31 cellular contexts compared by ENCODE assay signal in genomic region chr7:123687727-123688126, GRCh38. TPM values are rescaled to one million over a fixed set of nuclear protein-coding genes. Genes with fewer than 3 reads are reported as not detected.
"Had no signal": no experiment of that assay in that cellular context is flagged by ENCODE, and none has a peak within 500 bp of the region (broad histone marks: within the 10 kb centered on the region; RNA-seq: fewer than 3 reads in every experiment).

No MANE protein-coding gene starts in this region.

- H3K36me3 ChIP-seq: uterus had no signal

- H3K4me3 Mint-ChIP-seq: stimulated activated effector memory CD8-positive, alpha-beta T cell treated with anti-CD3 and anti-CD28 coated beads, Interleukin-12 subunit alpha, Interleukin-12 subunit beta, amount 100 ng/mL, for 72 hours; stimulated activated memory B cell treated with anti-CD40 and anti-IgM and Interleukin-4, amounts not matched to agents 10 μg/mL and 1 μg/mL and 100 μg/mL, for 72 hours; stimulated activated naive B cell treated with anti-CD40 and anti-IgM and Interleukin-4, amounts not matched to agents 10 μg/mL and 1 μg/mL and 100 μg/mL, for 72 hours; stimulated activated naive CD8-positive, alpha-beta T cell treated with anti-CD3 and anti-CD28 coated beads, Interleukin-15, amount 100 ng/mL, for 72 hours; stimulated activated naive CD8-positive, alpha-beta T cell treated with anti-CD3 and anti-CD28 coated beads, Interleukin-15, Interleukin-2, amounts not matched to agents 100 ng/mL and 50 ng/mL, for 24 hours; type B pancreatic cell had no signal

- H3K4me1 ChIP-seq: suprapubic skin, testis, tibial artery, uterus, vagina had no signal

- ATAC-seq: stimulated activated effector memory CD8-positive, alpha-beta T cell treated with anti-CD3 and anti-CD28 coated beads, Interleukin-12 subunit alpha, Interleukin-12 subunit beta, amount 100 ng/mL, for 72 hours; stimulated activated memory B cell treated with anti-CD40 and anti-IgM and Interleukin-4, amounts not matched to agents 10 μg/mL and 1 μg/mL and 100 μg/mL, for 72 hours; stimulated activated naive B cell treated with anti-CD40 and anti-IgM and Interleukin-4, amounts not matched to agents 10 μg/mL and 1 μg/mL and 100 μg/mL, for 72 hours; stimulated activated naive CD8-positive, alpha-beta T cell treated with anti-CD3 and anti-CD28 coated beads, Interleukin-15, amount 100 ng/mL, for 72 hours; stimulated activated naive CD8-positive, alpha-beta T cell treated with anti-CD3 and anti-CD28 coated beads, Interleukin-15, Interleukin-2, amounts not matched to agents 100 U/mL and 50 U/mL, for 24 hours; upper lobe of right lung had no signal

- H3K27me3 Mint-ChIP-seq: stimulated activated memory B cell treated with anti-CD40 and anti-IgM and Interleukin-4, amounts not matched to agents 10 μg/mL and 1 μg/mL and 100 μg/mL, for 72 hours; stimulated activated naive B cell treated with anti-CD40 and anti-IgM and Interleukin-4, amounts not matched to agents 10 μg/mL and 1 μg/mL and 100 μg/mL, for 72 hours; stimulated activated naive CD8-positive, alpha-beta T cell treated with anti-CD3 and anti-CD28 coated beads, Interleukin-15, amount 100 ng/mL, for 72 hours; stimulated activated naive CD8-positive, alpha-beta T cell treated with anti-CD3 and anti-CD28 coated beads, Interleukin-15, Interleukin-2, amounts not matched to agents 100 ng/mL and 50 ng/mL, for 24 hours; type B pancreatic cell had no signal

- H3K9me3 Mint-ChIP-seq: stimulated activated effector memory CD8-positive, alpha-beta T cell treated with anti-CD3 and anti-CD28 coated beads, Interleukin-12 subunit alpha, Interleukin-12 subunit beta, amount 100 ng/mL, for 72 hours; stimulated activated memory B cell treated with anti-CD40 and anti-IgM and Interleukin-4, amounts not matched to agents 10 μg/mL and 1 μg/mL and 100 μg/mL, for 72 hours; stimulated activated naive B cell treated with anti-CD40 and anti-IgM and Interleukin-4, amounts not matched to agents 10 μg/mL and 1 μg/mL and 100 μg/mL, for 72 hours; stimulated activated naive CD8-positive, alpha-beta T cell treated with anti-CD3 and anti-CD28 coated beads, Interleukin-15, amount 100 ng/mL, for 72 hours; stimulated activated naive CD8-positive, alpha-beta T cell treated with anti-CD3 and anti-CD28 coated beads, Interleukin-15, Interleukin-2, amounts not matched to agents 100 ng/mL and 50 ng/mL, for 24 hours; type B pancreatic cell had no signal

- FAIRE-seq: urothelium cell line had no signal

- H3K27ac ChIP-seq: stomach, suprapubic skin, testis, thoracic aorta, thyroid gland, tibial artery, tibial nerve, transverse colon, upper lobe of left lung, upper lobe of right lung, uterus, vagina had no signal

- DNase-seq: stimulated activated CD4-positive, alpha-beta T cell treated with anti-CD3 and anti-CD28 coated beads, Interleukin-2, amount 100 ng/mL, for 48 hours; stimulated activated CD4-positive, alpha-beta T cell treated with anti-CD3 and anti-CD28 coated beads, Interleukin-4, amount 100 ng/mL, for 1 hour; stimulated activated CD4-positive, alpha-beta T cell treated with anti-CD3 and anti-CD28 coated beads, Interleukin-4, amount 100 ng/mL, for 24 hours; stimulated activated CD4-positive, alpha-beta T cell treated with anti-CD3 and anti-CD28 coated beads, Interleukin-4, amount 100 ng/mL, for 4 hours; stimulated activated CD8-positive, alpha-beta memory T cell treated with anti-CD3 and anti-CD28 coated beads, Interleukin-4, amount 100 ng/mL, for 48 hours; stimulated activated naive B cell treated with anti-CD40 and anti-IgM and Interleukin-4, amounts not matched to agents 10 μg/mL and 1 μg/mL and 100 μg/mL, for 72 hours; stimulated activated naive CD4-positive, alpha-beta T cell; stimulated activated naive CD4-positive, alpha-beta T cell treated with Interleukin-2 at 50 U/mL for 16 hours; stimulated activated naive CD8-positive, alpha-beta T cell treated with anti-CD3 and anti-CD28 coated beads, Interleukin-15, amount 100 ng/mL, for 72 hours; stimulated activated naive CD8-positive, alpha-beta T cell treated with anti-CD3 and anti-CD28 coated beads, Interleukin-15, Interleukin-2, amounts not matched to agents 100 U/mL and 50 U/mL, for 24 hours; stomach; substantia nigra; testis; thyroid gland; tibial artery; transverse colon; upper lobe of left lung; upper lobe of right lung; uterus had no signal

- H3K27ac Mint-ChIP-seq: stimulated activated memory B cell treated with anti-CD40 and anti-IgM and Interleukin-4, amounts not matched to agents 10 μg/mL and 1 μg/mL and 100 μg/mL, for 72 hours; stimulated activated naive B cell treated with anti-CD40 and anti-IgM and Interleukin-4, amounts not matched to agents 10 μg/mL and 1 μg/mL and 100 μg/mL, for 72 hours; stimulated activated naive CD8-positive, alpha-beta T cell treated with anti-CD3 and anti-CD28 coated beads, Interleukin-15, amount 100 ng/mL, for 72 hours; stimulated activated naive CD8-positive, alpha-beta T cell treated with anti-CD3 and anti-CD28 coated beads, Interleukin-15, Interleukin-2, amounts not matched to agents 100 ng/mL and 50 ng/mL, for 24 hours; type B pancreatic cell had no signal

- H3K9me3 ChIP-seq: stomach, suprapubic skin, testis, thoracic aorta, thyroid gland, tibial artery, tibial nerve, transverse colon, upper lobe of left lung, upper lobe of right lung, uterus, vagina had no signal

- H3K4me3 ChIP-seq: stomach, suprapubic skin, testis, thoracic aorta, thyroid gland, tibial artery, tibial nerve, transverse colon, upper lobe of left lung, upper lobe of right lung, uterus, vagina had no signal

- H3K4me1 Mint-ChIP-seq: stimulated activated effector memory CD8-positive, alpha-beta T cell treated with anti-CD3 and anti-CD28 coated beads, Interleukin-12 subunit alpha, Interleukin-12 subunit beta, amount 100 ng/mL, for 72 hours; stimulated activated memory B cell treated with anti-CD40 and anti-IgM and Interleukin-4, amounts not matched to agents 10 μg/mL and 1 μg/mL and 100 μg/mL, for 72 hours; stimulated activated naive B cell treated with anti-CD40 and anti-IgM and Interleukin-4, amounts not matched to agents 10 μg/mL and 1 μg/mL and 100 μg/mL, for 72 hours; stimulated activated naive CD8-positive, alpha-beta T cell treated with anti-CD3 and anti-CD28 coated beads, Interleukin-15, amount 100 ng/mL, for 72 hours had no signal

- H3K27me3 ChIP-seq: stomach, suprapubic skin, testis, thyroid gland, tibial artery, tibial nerve, transverse colon, upper lobe of left lung, upper lobe of right lung, uterus, vagina had no signal

RNA-seq across cellular contexts. Expression of gene LMOD2, which starts 32.1 kb away (rescaled TPM):
- total RNA-seq: stomach, subcutaneous adipose tissue, suprapubic skin, temporal lobe, thoracic aorta, thyroid gland, tibial nerve, upper lobe of left lung, vagina had no signal
- polyA plus RNA-seq: urinary bladder had no signal
